In genomic region chr17:49677933-49678847, GRCh38 we compare ENCODE assay signal across 8 cellular contexts. TPM values are rescaled to one million over a fixed set of nuclear protein-coding genes. Genes with fewer than 3 reads are reported as not detected.
DNase-seq lines count a peak whose midpoint lies in the region; ATAC-seq lines count a peak whose summit lies in the region.

SPOP (minus strand) TSS chr17:49678097; CDS start chr17:49622810, 55,287 bp downstream.

- H4K20me1 ChIP-seq in GM23248 (ENCODE audit: insufficient read depth), result no peaks in the 10 kb centered on the region

- intact Hi-C loops in naive thymus-derived CD4-positive, alpha-beta T cell (cut with micrococcal nuclease), result loop anchor here (1.0 to 10.0 kb wide), 18 partner anchors 10 to 1706 kb away; partner anchors contain the start of genes FAM117A (in 2 of the 2), KAT7 (in 2 of the 2), PHB1 (in 2 of the 2) and PPP1R9B (in 2 of the 2)

- peaks cover 28% of the 10 kb centered on the region for H3K4me1 ChIP-seq in GM23248 (ENCODE audit: insufficient read depth)
- peaks cover 25 to 26% of the 10 kb centered on the region in 2 donors for H3K4me1 ChIP-seq in naive thymus-derived CD4-positive, alpha-beta T cell (ENCODE audit: control insufficient read depth in 2 of 2, insufficient read depth in 2 of 2, low read length in 2 of 2)

- peak within 1 kb of the TSS; percentile 77 for H3K4me3 ChIP-seq in GM23248
- H3K4me3 ChIP-seq in naive thymus-derived CD4-positive, alpha-beta T cell (ENCODE audit: low read length), result peak within 1 kb of the TSS; percentile 88

- H3K27ac Mint-ChIP-seq in naive thymus-derived CD4-positive, alpha-beta T cell, result peak within 1 kb of the TSS; percentile 94 to 100 (median 98)
- H3K27ac Mint-ChIP-seq in stimulated activated naive B cell treated with anti-CD40 and anti-IgM and Interleukin-4, amounts not matched to agents 10 μg/mL and 1 μg/mL and 100 μg/mL, for 72 hours, result peak within 1 kb of the TSS; percentile 97

- POLR2A ChIA-PET in naive thymus-derived CD4-positive, alpha-beta T cell (lab: Charles Lee), result interaction anchor here (1.0 to 2.0 kb wide), 8 partner anchors 8 to 86 kb away, joined by 3 to 11 read pairs (median 6); partner anchors contain the start of gene FAM117A

- H3K27ac ChIP-seq in GM23248, result peak within 1 kb of the TSS; percentile 88
- H3K27ac ChIP-seq in naive thymus-derived CD4-positive, alpha-beta T cell (ENCODE audit: low read depth, low read length), result peak within 1 kb of the TSS; percentile 87

- H3K27me3 ChIP-seq in GM23248 (replicated peaks; ENCODE audit: insufficient read depth), result no peaks in the 10 kb centered on the region
- H3K27me3 ChIP-seq in naive thymus-derived CD4-positive, alpha-beta T cell (ENCODE audit: control insufficient read depth in 2 of 2, insufficient read depth in 2 of 2, low read length in 2 of 2), result no peaks in the 10 kb centered on the region

- peak; percentile 97 for DNase-seq in DMS79 treated with DMSO at 0.1 percent for 48 hours (lab: John Stamatoyannopoulos, UW)
- DNase-seq in GM23248, result peak; percentile 99
- DNase-seq in LHCN-M2 (ENCODE audit: low read depth), result peak; percentile 100
- peak; percentile 99 for DNase-seq in RPMI8226
- peak; percentile 97 to 98 for DNase-seq in activated T-helper 1 cell treated with anti-CD3 and anti-CD28 coated beads, Interleukin-2, amount 50 U/mL, for 16 hours (ENCODE audit: low read depth in 1 of 2, low spot score in 1 of 2)
- peak; percentile 100 for DNase-seq in fibroblast of gingiva (ENCODE audit: low read depth)
- DNase-seq in naive thymus-derived CD4-positive, alpha-beta T cell, result peak; percentile 94 to 100 (median 99)
- peak; percentile 98 for DNase-seq in stimulated activated naive B cell treated with anti-CD40 and anti-IgM and Interleukin-4, amounts not matched to agents 10 μg/mL and 1 μg/mL and 100 μg/mL, for 72 hours

- peaks cover 36 to 65% (median 47%) of the 10 kb centered on the region in 7 donors for H3K4me1 Mint-ChIP-seq in naive thymus-derived CD4-positive, alpha-beta T cell
- H3K4me1 Mint-ChIP-seq in stimulated activated naive B cell treated with anti-CD40 and anti-IgM and Interleukin-4, amounts not matched to agents 10 μg/mL and 1 μg/mL and 100 μg/mL, for 72 hours, result peaks cover 21 to 41% of the 10 kb centered on the region in 2 donors

- peak; percentile 98 for ATAC-seq in naive thymus-derived CD4-positive, alpha-beta T cell
- peak; percentile 85 to 91 for ATAC-seq in stimulated activated naive B cell treated with anti-CD40 and anti-IgM and Interleukin-4, amounts not matched to agents 10 μg/mL and 1 μg/mL and 100 μg/mL, for 72 hours (replicated peaks)

- 0 out of 2 replicates have a peak, but pooled peaks cover 7% of the 10 kb centered on the region for H3K36me3 ChIP-seq in GM23248 (ENCODE audit: low read depth)
- peaks cover 0 to 7% (median 0%) of the 10 kb centered on the region in 3 experiments for H3K36me3 ChIP-seq in naive thymus-derived CD4-positive, alpha-beta T cell (ENCODE audit: control insufficient read depth in 2 of 3, insufficient read depth in 3 of 3, low read length in 3 of 3)

- peaks cover 0 to 18% (median 14%) of the 10 kb centered on the region in 5 donors for H3K36me3 Mint-ChIP-seq in naive thymus-derived CD4-positive, alpha-beta T cell
- peaks cover 12 to 21% of the 10 kb centered on the region in 2 donors for H3K36me3 Mint-ChIP-seq in stimulated activated naive B cell treated with anti-CD40 and anti-IgM and Interleukin-4, amounts not matched to agents 10 μg/mL and 1 μg/mL and 100 μg/mL, for 72 hours

- peaks cover 40% of the 10 kb centered on the region for H3K79me2 ChIP-seq in GM23248 (ENCODE audit: insufficient read depth)

- no peaks in the 10 kb centered on the region for H3K9me3 ChIP-seq in GM23248 (ENCODE audit: low read depth)
- H3K9me3 ChIP-seq in naive thymus-derived CD4-positive, alpha-beta T cell (ENCODE audit: control insufficient read depth in 2 of 3, low read length in 3 of 3), result no peaks in the 10 kb centered on the region

- H3F3A ChIP-seq in GM23248 (ENCODE audit: insufficient read depth), result peaks cover 12% of the 10 kb centered on the region; the same call in 1 of the 2 replicates

- H3K9ac ChIP-seq in GM23248, result peak within 1 kb of the TSS; percentile 93

- H2AFZ ChIP-seq in GM23248, result peak within 1 kb of the TSS; percentile 98

- H3K27me3 Mint-ChIP-seq in naive thymus-derived CD4-positive, alpha-beta T cell, result peaks cover 0 to 13% (median 0%) of the 10 kb centered on the region in 5 donors
- H3K27me3 Mint-ChIP-seq in stimulated activated naive B cell treated with anti-CD40 and anti-IgM and Interleukin-4, amounts not matched to agents 10 μg/mL and 1 μg/mL and 100 μg/mL, for 72 hours, result peaks cover 0 to 7% of the 10 kb centered on the region in 2 donors

- H3K4me3 Mint-ChIP-seq in naive thymus-derived CD4-positive, alpha-beta T cell, result peak within 1 kb of the TSS; percentile 88 to 98 (median 94)
- peak within 1 kb of the TSS; percentile 83 to 90 for H3K4me3 Mint-ChIP-seq in stimulated activated naive B cell treated with anti-CD40 and anti-IgM and Interleukin-4, amounts not matched to agents 10 μg/mL and 1 μg/mL and 100 μg/mL, for 72 hours

- H3K9me3 Mint-ChIP-seq in naive thymus-derived CD4-positive, alpha-beta T cell, result peaks cover 0 to 12% (median 0%) of the 10 kb centered on the region in 11 donors
- peaks cover 0 to 2% of the 10 kb centered on the region in 2 donors for H3K9me3 Mint-ChIP-seq in stimulated activated naive B cell treated with anti-CD40 and anti-IgM and Interleukin-4, amounts not matched to agents 10 μg/mL and 1 μg/mL and 100 μg/mL, for 72 hours

- no peaks in the 10 kb centered on the region for H3K9me2 ChIP-seq in GM23248 (ENCODE audit: insufficient read depth)

- H3K4me2 ChIP-seq in GM23248 (ENCODE audit: unreplicated experiment), result peak within 1 kb of the TSS; percentile 100

- in situ Hi-C loops in GM23248 (cut with MboI), result no loop called here

- CTCF ChIA-PET in naive thymus-derived CD4-positive, alpha-beta T cell (lab: Charles Lee), result interaction anchor here (0.6 to 1.9 kb wide), 2 partner anchors 18 to 30 kb away, joined by 3 to 6 read pairs; partner anchors contain the start of gene SLC35B1

- 18 to 25% methylated on average over 34 to 48 of the region's 53 CpGs for WGBS in GM23248 (ENCODE audit: low coverage in 1 of 2, low lambda C conversion rate in 2 of 2, missing lambda C conversion rate in 2 of 2), 2 experiments

RNA-seq across cellular contexts. Expression of gene SPOP, which starts in this region (rescaled TPM):
- total RNA-seq in GM23248 (2014; rRNA removed; shearing (Covaris generic)), result 40.5 and 69.8 TPM in 2 replicates
- polyA plus RNA-seq in GM23248 (2016; fragmentation: Nextera tagmentation; extraction: Ambion mirVana), result 64.1 and 66.0 TPM in 2 replicates
- 32.0 and 32.7 TPM in 2 replicates for total RNA-seq in LHCN-M2 (2014; rRNA removed)
- 22.3 TPM for polyA plus RNA-seq in LHCN-M2 (2012)
- 10 to 100 TPM; 59.6 to 94.8 (median 80.9) TPM for total RNA-seq in naive thymus-derived CD4-positive, alpha-beta T cell
- polyA plus RNA-seq in naive thymus-derived CD4-positive, alpha-beta T cell, result 100 to 1,000 TPM; 121 to 151 TPM

Comparison
In these comparisons a context has a peak if more than half of its experiments do, and no peak if none do; other contexts are left out.
1. Peak in every context shown above with its lines: DNase-seq, ATAC-seq, H3K4me3 ChIP-seq and H3K27ac ChIP-seq.